ENCODE assay signal across 12 cellular contexts in the genomic region with DNA sequence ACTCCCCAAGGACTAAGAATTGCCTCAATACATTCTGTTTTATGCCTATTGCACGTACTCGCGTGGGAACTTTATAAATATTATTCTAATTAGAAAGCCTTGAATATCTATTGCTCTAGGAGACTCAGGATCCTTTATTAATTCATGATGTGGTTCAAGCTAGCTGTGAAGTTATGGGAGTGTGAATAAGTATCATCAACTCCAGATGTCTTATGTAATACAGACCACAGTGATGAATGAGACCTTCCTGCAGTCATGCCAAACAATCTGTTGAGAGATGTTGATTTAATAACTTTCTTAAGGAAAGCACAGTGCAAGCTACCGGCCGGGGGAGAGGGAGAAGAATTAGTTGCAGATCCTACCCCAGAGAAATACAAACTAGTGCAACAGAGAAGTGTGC.
DNase-seq lines count a peak whose midpoint lies in the region; ATAC-seq and TF ChIP-seq lines count a peak whose summit lies in the region.
"Had no signal": no experiment of that assay in that cellular context is flagged by ENCODE, and none has a peak within 500 bp of the region (broad histone marks: within the 10 kb centered on the region; RNA-seq: fewer than 3 reads in every experiment).

No MANE protein-coding gene starts in this region.

- DNase-seq in H4 (ENCODE audit: low spot score) = peak; percentile 12
- DNase-seq in fibroblast of peridontal ligament (ENCODE audit: extremely low read depth) = peak; percentile 98
- DNase-seq in skeletal muscle cell (ENCODE audit: low read depth) = peak; percentile 89
- no peak for DNase-seq in activated CD8-positive, alpha-beta memory T cell treated with anti-CD3 and anti-CD28 coated beads, Interleukin-2, amount 50 U/mL, for 4 hours
- DNase-seq: activated naive CD4-positive, alpha-beta T cell; small intestine had no signal

- H3K4me3 ChIP-seq in skeletal muscle cell (ENCODE audit: low read depth, low read length) = no peak overlapping the region
- H3K4me3 ChIP-seq: MG63, SJSA1 had no signal

- ATAC-seq in SK-N-SH treated with all-trans-retinoic acid at 6 μM for 48 hours = peak; percentile 72
- ATAC-seq in HG03442 (IDR thresholded peaks at IDR 0.05; ENCODE audit: unreplicated experiment) = no peak
- no peak for ATAC-seq in HG03280 (IDR thresholded peaks at IDR 0.05; ENCODE audit: unreplicated experiment)
- no peak for ATAC-seq in GM21515 (IDR thresholded peaks at IDR 0.05; ENCODE audit: unreplicated experiment)

TF ChIP-seq in SK-N-SH treated with all-trans-retinoic acid at 6 μM for 48 hours, 23 proteins besides CTCF, POLR2A, EP300 and RAD21:
- TF ChIP-seq ZC3H10 (CRISPR knock-in tag; IDR thresholded peaks at IDR 0.05) (no peak), ZFP3 (CRISPR knock-in tag; IDR thresholded peaks at IDR 0.05) (no peak), ISL1 (CRISPR knock-in tag; IDR thresholded peaks at IDR 0.05) (no peak), ZNF8 (CRISPR knock-in tag; IDR thresholded peaks at IDR 0.05) (no peak), SNAI2 (CRISPR knock-in tag; IDR thresholded peaks at IDR 0.05) (no peak), OSR1 (CRISPR knock-in tag; IDR thresholded peaks at IDR 0.05) (no peak), ESRRG (CRISPR knock-in tag; IDR thresholded peaks at IDR 0.05) (no peak), PPARA (CRISPR knock-in tag; IDR thresholded peaks at IDR 0.05; ENCODE audit: borderline replicate concordance) (no peak)
- TF ChIP-seq, protein P1, sequence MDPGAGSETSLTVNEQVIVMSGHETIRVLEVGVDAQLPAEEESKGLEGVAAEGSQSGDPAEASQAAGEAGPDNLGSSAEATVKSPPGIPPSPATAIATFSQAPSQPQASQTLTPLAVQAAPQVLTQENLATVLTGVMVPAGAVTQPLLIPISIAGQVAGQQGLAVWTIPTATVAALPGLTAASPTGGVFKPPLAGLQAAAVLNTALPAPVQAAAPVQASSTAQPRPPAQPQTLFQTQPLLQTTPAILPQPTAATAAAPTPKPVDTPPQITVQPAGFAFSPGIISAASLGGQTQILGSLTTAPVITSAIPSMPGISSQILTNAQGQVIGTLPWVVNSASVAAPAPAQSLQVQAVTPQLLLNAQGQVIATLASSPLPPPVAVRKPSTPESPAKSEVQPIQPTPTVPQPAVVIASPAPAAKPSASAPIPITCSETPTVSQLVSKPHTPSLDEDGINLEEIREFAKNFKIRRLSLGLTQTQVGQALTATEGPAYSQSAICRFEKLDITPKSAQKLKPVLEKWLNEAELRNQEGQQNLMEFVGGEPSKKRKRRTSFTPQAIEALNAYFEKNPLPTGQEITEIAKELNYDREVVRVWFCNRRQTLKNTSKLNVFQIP (CRISPR knock-in tag; IDR thresholded peaks at IDR 0.05; ENCODE audit: borderline replicate concordance, low read depth) = no peak
- TF ChIP-seq, protein P2, sequence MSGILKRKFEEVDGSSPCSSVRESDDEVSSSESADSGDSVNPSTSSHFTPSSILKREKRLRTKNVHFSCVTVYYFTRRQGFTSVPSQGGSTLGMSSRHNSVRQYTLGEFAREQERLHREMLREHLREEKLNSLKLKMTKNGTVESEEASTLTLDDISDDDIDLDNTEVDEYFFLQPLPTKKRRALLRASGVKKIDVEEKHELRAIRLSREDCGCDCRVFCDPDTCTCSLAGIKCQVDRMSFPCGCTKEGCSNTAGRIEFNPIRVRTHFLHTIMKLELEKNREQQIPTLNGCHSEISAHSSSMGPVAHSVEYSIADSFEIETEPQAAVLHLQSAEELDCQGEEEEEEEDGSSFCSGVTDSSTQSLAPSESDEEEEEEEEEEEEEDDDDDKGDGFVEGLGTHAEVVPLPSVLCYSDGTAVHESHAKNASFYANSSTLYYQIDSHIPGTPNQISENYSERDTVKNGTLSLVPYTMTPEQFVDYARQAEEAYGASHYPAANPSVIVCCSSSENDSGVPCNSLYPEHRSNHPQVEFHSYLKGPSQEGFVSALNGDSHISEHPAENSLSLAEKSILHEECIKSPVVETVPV (CRISPR knock-in tag; IDR thresholded peaks at IDR 0.05) = no peak
